In the genomic region with DNA sequence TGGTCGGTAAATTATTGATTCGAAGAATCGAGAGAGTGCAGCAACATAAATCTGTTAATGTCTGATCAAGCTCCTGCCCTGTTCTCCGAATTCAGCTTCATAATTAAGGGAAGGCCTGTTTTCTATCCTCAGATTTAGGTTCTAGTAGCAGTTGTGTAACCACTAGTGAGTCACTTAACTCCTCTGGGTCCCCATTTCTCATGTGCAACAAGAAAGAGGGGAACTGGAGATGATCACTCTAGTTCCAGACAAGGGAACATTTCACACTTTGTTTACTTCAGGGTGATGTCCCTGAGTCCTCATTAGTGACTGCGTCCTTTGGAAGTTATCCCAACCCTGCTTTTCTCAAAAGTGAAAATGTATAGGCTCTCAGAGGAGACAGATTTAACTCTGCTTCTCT, we compare ENCODE assay signal across 15 cellular contexts.
DNase-seq lines count a peak whose midpoint lies in the region; ATAC-seq, FAIRE-seq and TF ChIP-seq lines count a peak whose summit lies in the region.
"Had no signal": no experiment of that assay in that cellular context is flagged by ENCODE, and none has a peak within 500 bp of the region (broad histone marks: within the 10 kb centered on the region; RNA-seq: fewer than 3 reads in every experiment).

No MANE protein-coding gene starts in this region.

- no peaks in the 10 kb centered on the region for H3K36me3 Mint-ChIP-seq in glutamatergic neuron (ENCODE audit: unreplicated experiment)

- no peaks in the 10 kb centered on the region for H3K27me3 Mint-ChIP-seq in glutamatergic neuron (ENCODE audit: unreplicated experiment)

- H3K4me3 ChIP-seq in fibroblast of the aortic adventitia (ENCODE audit: low read depth, low read length) (no peak overlapping the region), pancreas (no peak overlapping the region), vagina (no peak overlapping the region)
- H3K4me3 ChIP-seq: MG63, SK-N-MC, skin epidermis had no signal

- H3K27ac ChIP-seq in pancreas, result no peak overlapping the region
- H3K27ac ChIP-seq in vagina, result no peak overlapping the region
- H3K27ac ChIP-seq: brain microvascular endothelial cell, SK-N-MC had no signal

- 54 to 71% methylated on average over 5 of the region's 5 CpGs for WGBS in pancreas, 2 donors

- TF ChIP-seq CTCF in fibroblast of the aortic adventitia (IDR thresholded peaks at IDR 0.05; ENCODE audit: insufficient read depth, low read length) (no peak), pancreas (IDR thresholded peaks at IDR 0.05) (no peak), vagina (IDR thresholded peaks at IDR 0.05) (no peak), glutamatergic neuron (IDR thresholded peaks at IDR 0.05; ENCODE audit: partially characterized antibody, unreplicated experiment) (no peak)

- H3K9me3 Mint-ChIP-seq in glutamatergic neuron (ENCODE audit: unreplicated experiment), result no peaks in the 10 kb centered on the region
- H3K9me3 Mint-ChIP-seq: effector memory CD8-positive, alpha-beta T cell; nephron progenitor cell had no signal

- no peak for FAIRE-seq in pancreas (lab: Jason Lieb, UNC)

- peak; percentile 86 to 88 for DNase-seq in AML-193 (lab: John Stamatoyannopoulos, UW)
- DNase-seq in NOMO-1 treated with dmso at 0.1 percent for 144 hours (lab: John Stamatoyannopoulos, UW; ENCODE audit: unreplicated experiment), result peak; percentile 62
- peak; percentile 56 for DNase-seq in fibroblast of the aortic adventitia (ENCODE audit: low read depth)
- DNase-seq in pancreas, result no peak
- DNase-seq in vagina (ENCODE audit: extremely low spot score in 2 of 2), result no peak
- DNase-seq in glutamatergic neuron, result no peak
- DNase-seq: activated gamma-delta T cell; brain microvascular endothelial cell; effector memory CD8-positive, alpha-beta T cell; MG63; nephron progenitor cell had no signal

- no peak overlapping the region for H3K27ac Mint-ChIP-seq in glutamatergic neuron (ENCODE audit: unreplicated experiment)
- H3K27ac Mint-ChIP-seq: effector memory CD8-positive, alpha-beta T cell; nephron progenitor cell had no signal

- no peaks in the 10 kb centered on the region for H3K9me3 ChIP-seq in pancreas
- no peaks in the 10 kb centered on the region for H3K9me3 ChIP-seq in vagina
- H3K9me3 ChIP-seq: MG63 had no signal

- H3K36me3 ChIP-seq in pancreas (no peaks in the 10 kb centered on the region), vagina (no peaks in the 10 kb centered on the region)
- H3K36me3 ChIP-seq: brain microvascular endothelial cell, MG63 had no signal

- intact Hi-C loops in pancreas (cut with DNase I) (no loop called here), vagina (cut with DNase I) (no loop called here)

- H3K4me1 ChIP-seq in pancreas (no peaks in the 10 kb centered on the region), vagina (no peaks in the 10 kb centered on the region)

- H3K4me1 Mint-ChIP-seq in glutamatergic neuron (ENCODE audit: low read depth, unreplicated experiment), result no peaks in the 10 kb centered on the region

- H3K27me3 ChIP-seq in pancreas (no peaks in the 10 kb centered on the region), vagina (no peaks in the 10 kb centered on the region)
- H3K27me3 ChIP-seq: brain microvascular endothelial cell, MG63 had no signal

- TF ChIP-seq POLR2A in vagina (IDR thresholded peaks at IDR 0.05), result no peak

- peak in 3 of 4 donors; percentile 36 to 60 (median 48) for ATAC-seq in pancreas
- ATAC-seq in HG02759 (IDR thresholded peaks at IDR 0.05; ENCODE audit: unreplicated experiment), result no peak
- ATAC-seq in GM19395 (IDR thresholded peaks at IDR 0.05; ENCODE audit: unreplicated experiment), result no peak
- ATAC-seq: effector memory CD8-positive, alpha-beta T cell had no signal

- H3K4me3 Mint-ChIP-seq in glutamatergic neuron (ENCODE audit: unreplicated experiment), result no peak overlapping the region
- H3K4me3 Mint-ChIP-seq: effector memory CD8-positive, alpha-beta T cell; nephron progenitor cell had no signal

Comparison
In these comparisons a context has a peak if more than half of its experiments do, and no peak if none do; other contexts are left out.
1. DNase-seq: peak in AML-193 (2 of 2), NOMO-1 treated with dmso at 0.1 percent for 144 hours (single experiment) and fibroblast of the aortic adventitia (single experiment); none in pancreas (0 of 6), vagina (0 of 2) and glutamatergic neuron (single experiment).
2. ATAC-seq: peak in pancreas (3 of 4); none in HG02759 (single experiment) and GM19395 (single experiment).